In the genomic region with DNA sequence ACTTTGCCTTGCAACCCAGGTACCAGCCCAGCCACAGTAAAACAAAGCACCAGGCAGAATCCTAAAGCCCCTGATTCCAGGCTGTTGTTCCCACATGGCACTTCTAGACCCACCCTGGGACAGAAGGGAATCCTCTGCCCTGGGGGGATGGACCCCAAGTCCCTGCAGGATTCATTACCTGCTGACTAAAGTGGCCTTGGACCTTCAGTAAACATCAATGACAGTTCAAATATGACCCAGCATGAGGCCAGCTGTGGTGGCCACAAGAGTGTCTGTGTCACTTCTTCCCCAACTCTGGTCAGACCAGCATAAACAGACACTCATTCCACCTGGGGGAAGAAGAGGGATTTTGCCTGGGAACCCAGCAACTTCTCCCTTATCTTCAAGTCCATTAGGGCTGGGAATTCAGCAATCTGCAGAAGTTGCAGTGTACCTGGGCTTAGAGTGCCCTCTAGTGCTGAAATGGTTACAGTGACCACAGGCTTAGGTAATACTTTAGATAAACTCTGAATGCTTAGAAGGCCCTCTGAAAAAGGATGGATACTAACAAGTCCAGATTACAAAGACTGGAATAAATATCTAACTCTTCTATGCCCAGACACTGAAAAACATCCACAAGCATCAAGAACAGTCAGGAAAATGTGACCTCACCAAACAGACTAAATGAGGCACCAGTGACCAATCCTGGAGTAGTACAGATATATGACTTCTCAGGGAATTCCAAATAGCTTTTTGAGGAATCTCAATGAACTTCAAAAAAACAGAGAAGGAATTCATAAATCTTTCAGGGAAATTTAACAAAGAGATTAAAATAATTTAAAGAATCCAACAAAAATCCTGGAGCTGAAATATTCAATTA, we compare ENCODE assay signal across 8 cellular contexts.
DNase-seq lines count a peak whose midpoint lies in the region; ATAC-seq and TF ChIP-seq lines count a peak whose summit lies in the region.

No MANE protein-coding gene starts in this region.

- H3K36me3 Mint-ChIP-seq in activated CD4-positive, alpha-beta T cell treated with anti-CD3 and anti-CD28 coated beads for 36 hours (ENCODE audit: low read depth) = peaks cover 24% of the 10 kb centered on the region

- peaks cover 5% of the 10 kb centered on the region for H3K9me3 Mint-ChIP-seq in activated CD4-positive, alpha-beta T cell treated with anti-CD3 and anti-CD28 coated beads for 36 hours (ENCODE audit: low read depth)

- TF ChIP-seq CTCF in foreskin keratinocyte (conservative IDR thresholded peaks at IDR 0.05) = peak; percentile 94

- intact Hi-C loops in activated CD4-positive, alpha-beta T cell treated with anti-CD3 and anti-CD28 coated beads for 36 hours (cut with DNase I, micrococcal nuclease) = loop anchor here (1.0 to 10.0 kb wide), 2 partner anchors 348 to 1144 kb away; no protein-coding TSS in a partner anchor

- no peaks in the 10 kb centered on the region for H3K27me3 Mint-ChIP-seq in activated CD4-positive, alpha-beta T cell treated with anti-CD3 and anti-CD28 coated beads for 36 hours

- no peak overlapping the region for H3K27ac ChIP-seq in foreskin keratinocyte

- no peaks in the 10 kb centered on the region for H3K27me3 ChIP-seq in foreskin keratinocyte

- no peaks in the 10 kb centered on the region for H3K4me1 ChIP-seq in foreskin keratinocyte

- CTCF ChIA-PET in activated CD4-positive, alpha-beta T cell treated with anti-CD3 and anti-CD28 coated beads for 36 hours (lab: Charles Lee) = interaction anchor here (0.6 to 3.9 kb wide), 11 partner anchors 8 to 523 kb away, joined by 3 to 16 read pairs (median 3); no protein-coding TSS in a partner anchor

- H3K4me1 Mint-ChIP-seq in activated CD4-positive, alpha-beta T cell treated with anti-CD3 and anti-CD28 coated beads for 36 hours = peaks cover 2% of the 10 kb centered on the region

- H3K4me3 Mint-ChIP-seq in activated CD4-positive, alpha-beta T cell treated with anti-CD3 and anti-CD28 coated beads for 36 hours = no peak overlapping the region

- POLR2A ChIA-PET in activated CD4-positive, alpha-beta T cell treated with anti-CD3 and anti-CD28 coated beads for 36 hours (lab: Charles Lee) = no interaction called here

- DNase-seq in COLO829 (ENCODE audit: low spot score) = peak; percentile 57
- peak; percentile 31 for DNase-seq in NCI-H2171 (lab: John Stamatoyannopoulos, UW)
- peak; percentile 56 for DNase-seq in activated CD4-positive, alpha-beta T cell treated with anti-CD3 and anti-CD28 coated beads for 36 hours
- DNase-seq in foreskin keratinocyte = peak; percentile 19 to 59
- peak; percentile 43 for DNase-seq in pons (ENCODE audit: low spot score)
- DNase-seq in T-helper 9 cell = no peak

- ATAC-seq in GM18873 (IDR thresholded peaks at IDR 0.05; ENCODE audit: low FRiP score, unreplicated experiment) (peak; percentile 77), HG03095 (IDR thresholded peaks at IDR 0.05; ENCODE audit: unreplicated experiment) (peak; percentile 80), foreskin keratinocyte (peak; percentile 95)
- ATAC-seq in activated CD4-positive, alpha-beta T cell treated with anti-CD3 and anti-CD28 coated beads for 36 hours = peak; percentile 60

- no peak overlapping the region for H3K27ac Mint-ChIP-seq in activated CD4-positive, alpha-beta T cell treated with anti-CD3 and anti-CD28 coated beads for 36 hours
